In the genomic region with DNA sequence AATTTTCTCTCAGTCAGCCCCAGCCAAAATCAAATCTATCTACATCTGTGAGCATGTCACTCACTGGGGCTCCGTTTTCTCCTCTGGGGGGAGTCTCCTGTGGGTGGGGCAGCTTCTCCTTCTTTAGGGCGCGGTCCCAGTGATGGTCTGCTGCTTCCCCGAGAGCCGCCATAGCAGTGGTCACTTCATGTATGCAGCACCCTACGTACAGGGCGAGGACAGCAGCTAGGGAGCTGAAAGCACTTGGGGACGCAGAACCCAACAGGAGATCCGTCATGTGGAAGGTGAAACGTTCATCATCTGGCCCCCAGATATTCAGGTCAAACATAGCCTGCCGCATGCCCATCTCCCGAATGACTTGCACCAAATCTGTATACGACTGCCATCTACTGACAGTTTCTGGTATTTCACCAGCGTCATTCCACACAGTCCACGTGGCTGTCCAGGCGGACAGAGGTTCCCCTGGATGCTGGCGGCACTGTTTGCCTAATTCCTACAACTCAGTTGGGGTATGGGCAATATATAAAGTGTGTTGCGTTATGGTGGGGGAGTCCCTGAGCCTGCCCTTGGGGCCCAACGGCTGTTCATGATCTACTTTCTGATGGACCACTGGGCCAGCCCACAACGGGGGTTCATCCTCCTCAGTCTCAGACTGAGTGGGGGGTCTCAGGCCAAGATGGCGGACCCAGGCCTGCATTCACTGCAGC, we compare ENCODE assay signal across 8 cellular contexts.
DNase-seq lines count a peak whose midpoint lies in the region; ATAC-seq and TF ChIP-seq lines count a peak whose summit lies in the region.

No MANE protein-coding gene starts in this region.

- no peaks in the 10 kb centered on the region for H3K79me1 ChIP-seq in mesendoderm (ENCODE audit: low read length)

- H4K8ac ChIP-seq in mesendoderm (ENCODE audit: low read depth, low read length) = no peak overlapping the region

- H3K27me3 ChIP-seq in mammary epithelial cell (ENCODE audit: insufficient read depth, low read length) (no peaks in the 10 kb centered on the region), mesendoderm (ENCODE audit: insufficient read depth, low read length, poor library complexity) (no peaks in the 10 kb centered on the region)

- 94% methylated on average over 18 of the region's 21 CpGs for WGBS in mammary epithelial cell (ENCODE audit: low coverage, missing lambda C conversion rate)
- WGBS in mesendoderm (ENCODE audit: extremely low coverage, insufficient coverage, low lambda C conversion rate) = no CpG with 5 or more reads among the region's 21 CpGs

- H3K36me3 ChIP-seq in mammary epithelial cell (ENCODE audit: insufficient read depth, low read length) = no peaks in the 10 kb centered on the region
- H3K36me3 ChIP-seq in mesendoderm (ENCODE audit: control insufficient read depth, insufficient read depth, low read length) = no peaks in the 10 kb centered on the region

- H3K4me1 ChIP-seq in mammary epithelial cell (ENCODE audit: insufficient read depth, low read length) (peaks cover 5% of the 10 kb centered on the region), mesendoderm (ENCODE audit: control insufficient read depth, low read depth, low read length) (no peaks in the 10 kb centered on the region)

- no peak overlapping the region for H3K18ac ChIP-seq in mesendoderm (ENCODE audit: low read length)

- no peaks in the 10 kb centered on the region for H3K9me3 ChIP-seq in mammary epithelial cell (replicated peaks; ENCODE audit: insufficient read depth, low read length)

- no peak overlapping the region for H2AFZ ChIP-seq in mammary epithelial cell (ENCODE audit: low read depth, low read length)

- CTCF ChIA-PET in mammary epithelial cell (lab: Charles Lee; ENCODE audit: low non-redundant PET) = no interaction called here
- CTCF ChIA-PET in HEK293T (lab: Yijun Ruan, JAX) = no interaction called here

- H3K4me3 ChIP-seq in mammary epithelial cell (replicated peaks in 1 of 3; ENCODE audit: insufficient read depth in 1 of 3, low read depth in 2 of 3, low read length in 3 of 3) (no peak overlapping the region), mesendoderm (ENCODE audit: low read length) (no peak overlapping the region)

- ATAC-seq in HG02973 (IDR thresholded peaks at IDR 0.05; ENCODE audit: unreplicated experiment) = no peak

- H3K4ac ChIP-seq in mesendoderm (ENCODE audit: low read depth, low read length) = no peak overlapping the region

- dilution Hi-C loops in mammary epithelial cell (cut with HindIII; ENCODE audit: low sequenced_read_pairs) = no loop called here

- H2BK120ac ChIP-seq in mesendoderm (ENCODE audit: low read depth, low read length) = no peak overlapping the region

- H2AK5ac ChIP-seq in mesendoderm (ENCODE audit: low read length) = no peak overlapping the region

- H3K4me2 ChIP-seq in mammary epithelial cell (ENCODE audit: insufficient read depth, low read depth, low read length) = no peak overlapping the region
- no peak overlapping the region for H3K4me2 ChIP-seq in mesendoderm (ENCODE audit: low read length)

- H2BK5ac ChIP-seq in mesendoderm (ENCODE audit: low read length) = no peak overlapping the region

- intact Hi-C loops in mammary epithelial cell (cut with micrococcal nuclease) = loop anchor here (1.0 kb wide), 1 partner anchor 606 kb away; no protein-coding TSS in a partner anchor

- DNase-seq in NCI-H2196 (lab: John Stamatoyannopoulos, UW; ENCODE audit: unreplicated experiment) (peak; percentile 1), NCI-H2196 treated with DMSO at 0.1 percent for 48 hours (lab: John Stamatoyannopoulos, UW; ENCODE audit: unreplicated experiment) (no peak), HuH-7 (ENCODE audit: low spot score) (peak; percentile 12), mammary epithelial cell (peak; percentile 30), mesendoderm (peak; percentile 71), HEK293T (ENCODE audit: extremely low spot score) (no peak)
- no peak for DNase-seq in stimulated activated CD4-positive, alpha-beta T cell treated with anti-CD3 and anti-CD28 coated beads, Interleukin-4, amount 100 ng/mL, for 24 hours

- in situ Hi-C loops in mammary epithelial cell (cut with MboI; ENCODE audit: low sequenced_read_pairs in 2 of 2) = no loop called here

- H4K20me1 ChIP-seq in mammary epithelial cell (ENCODE audit: insufficient read depth, low read length) = no peaks in the 10 kb centered on the region

- peak; percentile 31 to 50 for TF ChIP-seq CTCF in mammary epithelial cell (conservative IDR thresholded peaks at IDR 0.05 in 1 of 2, IDR thresholded peaks at IDR 0.05 in 1 of 2; ENCODE audit: extremely low read depth in 1 of 2, insufficient read depth in 1 of 2, low read depth in 1 of 2, low read length in 2 of 2)

- H4K5ac ChIP-seq in mesendoderm (ENCODE audit: low read length) = no peak overlapping the region

- H3K9ac ChIP-seq in mammary epithelial cell (ENCODE audit: insufficient read depth, low read length) = no peak overlapping the region
- no peak overlapping the region for H3K9ac ChIP-seq in mesendoderm (ENCODE audit: low read length)

- POLR2A ChIA-PET in HEK293T (lab: Yijun Ruan, JAX) = no interaction called here

- H3K56ac ChIP-seq in mesendoderm (ENCODE audit: low read length) = no peak overlapping the region

- BruUV-seq in mammary epithelial cell (replicated peaks; lab: Mats Ljungman, UMichigan) = no TSS peak

- H3K79me2 ChIP-seq in mammary epithelial cell (ENCODE audit: insufficient read depth, low read length) (no peaks in the 10 kb centered on the region), mesendoderm (ENCODE audit: control insufficient read depth, insufficient read depth, low read length) (no peaks in the 10 kb centered on the region)

- H3K27ac ChIP-seq in mammary epithelial cell (ENCODE audit: insufficient read depth, low read depth, low read length) = no peak overlapping the region
- no peak overlapping the region for H3K27ac ChIP-seq in mesendoderm (ENCODE audit: low read depth, low read length)

- no peak overlapping the region for H3K23ac ChIP-seq in mesendoderm (ENCODE audit: low read length)

- no peak overlapping the region for H2BK15ac ChIP-seq in mesendoderm (replicated peaks; ENCODE audit: low read depth)

TF ChIP-seq in HEK293T, 16 proteins besides CTCF, POLR2A, EP300 and RAD21:
- TF ChIP-seq HDGF (IDR thresholded peaks at IDR 0.05; ENCODE audit: borderline replicate concordance) = no peak
- TF ChIP-seq, protein P1, sequence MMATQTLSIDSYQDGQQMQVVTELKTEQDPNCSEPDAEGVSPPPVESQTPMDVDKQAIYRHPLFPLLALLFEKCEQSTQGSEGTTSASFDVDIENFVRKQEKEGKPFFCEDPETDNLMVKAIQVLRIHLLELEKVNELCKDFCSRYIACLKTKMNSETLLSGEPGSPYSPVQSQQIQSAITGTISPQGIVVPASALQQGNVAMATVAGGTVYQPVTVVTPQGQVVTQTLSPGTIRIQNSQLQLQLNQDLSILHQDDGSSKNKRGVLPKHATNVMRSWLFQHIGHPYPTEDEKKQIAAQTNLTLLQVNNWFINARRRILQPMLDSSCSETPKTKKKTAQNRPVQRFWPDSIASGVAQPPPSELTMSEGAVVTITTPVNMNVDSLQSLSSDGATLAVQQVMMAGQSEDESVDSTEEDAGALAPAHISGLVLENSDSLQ (IDR thresholded peaks at IDR 0.05) = no peak
- TF ChIP-seq ZNF384 (IDR thresholded peaks at IDR 0.05) = no peak
- TF ChIP-seq SP1 (IDR thresholded peaks at IDR 0.05) = no peak
- no peak for TF ChIP-seq SUZ12 (IDR thresholded peaks at IDR 0.05)
- no peak for TF ChIP-seq BHLHE40 (IDR thresholded peaks at IDR 0.05; ENCODE audit: borderline replicate concordance)
- no peak for TF ChIP-seq CTBP1 (IDR thresholded peaks at IDR 0.05; ENCODE audit: borderline replicate concordance)
- no peak for TF ChIP-seq FOXM1 (IDR thresholded peaks at IDR 0.05; ENCODE audit: borderline replicate concordance)
- TF ChIP-seq LEF1 (IDR thresholded peaks at IDR 0.05; ENCODE audit: borderline replicate concordance) = no peak
- no peak for TF ChIP-seq FOXK2 (IDR thresholded peaks at IDR 0.05)
- TF ChIP-seq ELF4 (IDR thresholded peaks at IDR 0.05) = no peak
- no peak for TF ChIP-seq TARDBP (IDR thresholded peaks at IDR 0.05)
- no peak for TF ChIP-seq L3MBTL2 (conservative IDR thresholded peaks at IDR 0.05)
- TF ChIP-seq FOXA1 (IDR thresholded peaks at IDR 0.05) = no peak
- no peak for TF ChIP-seq NFRKB (IDR thresholded peaks at IDR 0.05)
- no peak for TF ChIP-seq ARNT (IDR thresholded peaks at IDR 0.05)

Comparison
In these comparisons a context has a peak if more than half of its experiments do, and no peak if none do; other contexts are left out.
1. DNase-seq: peak in NCI-H2196 (single experiment), HuH-7 (single experiment), mammary epithelial cell (single experiment) and mesendoderm (single experiment); none in NCI-H2196 treated with DMSO at 0.1 percent for 48 hours (single experiment), HEK293T (single experiment) and stimulated activated CD4-positive, alpha-beta T cell treated with anti-CD3 and anti-CD28 coated beads, Interleukin-4, amount 100 ng/mL, for 24 hours (single experiment).